In genomic region chr2:37982147-37982582, GRCh38 we compare ENCODE assay signal across 8 cellular contexts. TPM values are rescaled to one million over a fixed set of nuclear protein-coding genes. Genes with fewer than 3 reads are reported as not detected.
DNase-seq lines count a peak whose midpoint lies in the region; ATAC-seq and TF ChIP-seq lines count a peak whose summit lies in the region.

No MANE protein-coding gene starts in this region.

- no peak overlapping the region for H3K27ac ChIP-seq in right atrium auricular region

- peak; percentile 72 to 89 for TF ChIP-seq CTCF in right atrium auricular region (IDR thresholded peaks at IDR 0.05)

- H3K36me3 ChIP-seq in right atrium auricular region = no peaks in the 10 kb centered on the region

- no peaks in the 10 kb centered on the region for H3K9me3 ChIP-seq in right atrium auricular region

- in situ Hi-C loops in SK-MEL-5 (cut with HindIII; ENCODE audit: low pct_unique_long_range_greater_than_20kb, low sequenced_read_pairs) = no loop called here

- DNase-seq in DMS153 (lab: John Stamatoyannopoulos, UW) (peak; percentile 33), HuH-7 (ENCODE audit: low spot score) (peak; percentile 15), SK-MEL-5 (ENCODE audit: low read depth, low spot score) (peak; percentile 85), right atrium auricular region (ENCODE audit: low spot score) (peak; percentile 76), retina (peak; percentile 69)
- DNase-seq in activated naive CD8-positive, alpha-beta T cell treated with anti-CD3 and anti-CD28 coated beads, Interleukin-2, amount 50 U/mL, for 16 hours (ENCODE audit: low read depth, low spot score) = peak; percentile 30

- no peaks in the 10 kb centered on the region for H3K4me1 ChIP-seq in right atrium auricular region

- no peaks in the 10 kb centered on the region for H3K27me3 ChIP-seq in right atrium auricular region

- ATAC-seq in HG02981 (IDR thresholded peaks at IDR 0.05; ENCODE audit: unreplicated experiment) = no peak
- ATAC-seq in GM21367 (IDR thresholded peaks at IDR 0.05; ENCODE audit: unreplicated experiment) = no peak

- H3K4me3 ChIP-seq in right atrium auricular region = peak overlapping the region; percentile 13 to 37

RNA-seq across cellular contexts. Expression of gene RMDN2, which starts 57.1 kb away (rescaled TPM):
- total RNA-seq in SK-MEL-5 (2014; rRNA removed; shearing (Covaris generic)) = 13.0 and 14.3 TPM in 2 replicates
- polyA plus RNA-seq in SK-MEL-5 (2015; cell fraction: cytosol; rRNA removed) = 4.9 and 6.3 TPM in 2 replicates
- 10.2 and 30.2 TPM in 2 replicates for polyA plus RNA-seq in SK-MEL-5 (2015; cell fraction: nucleus; rRNA removed)
- 1 to 10 TPM; 5.0 to 6.2 TPM for total RNA-seq in right atrium auricular region

Comparison
In these comparisons a context has a peak if more than half of its experiments do, and no peak if none do; other contexts are left out.
1. DNase-seq: peak in every context shown above with its lines; median percentile 85 in SK-MEL-5; 76 in right atrium auricular region; 69 in retina; 33 in DMS153; 30 in activated naive CD8-positive, alpha-beta T cell treated with anti-CD3 and anti-CD28 coated beads, Interleukin-2, amount 50 U/mL, for 16 hours; 15 in HuH-7.